Comparison of ENCODE assay signal across 8 cellular contexts in genomic region chr6:122400121-122400450, GRCh38. TPM values are rescaled to one million over a fixed set of nuclear protein-coding genes. Genes with fewer than 3 reads are reported as not detected.
DNase-seq lines count a peak whose midpoint lies in the region; ATAC-seq and TF ChIP-seq lines count a peak whose summit lies in the region.

No MANE protein-coding gene starts in this region.

- peak overlapping the region; percentile 100 for H3K4me3 ChIP-seq in suprapubic skin

- H3K27ac ChIP-seq in suprapubic skin: peak overlapping the region; percentile 93

- no peaks in the 10 kb centered on the region for H3K9me3 Mint-ChIP-seq in activated T-cell treated with anti-CD3 and anti-CD28 coated beads, Interleukin-2, amount 50 U/mL, for 24 hours
- peaks cover 0 to 2% (median 0%) of the 10 kb centered on the region in 6 donors for H3K9me3 Mint-ChIP-seq in immature natural killer cell

- under 1% methylated on average over 19 of the region's 20 CpGs for WGBS in suprapubic skin

- peaks cover 24% of the 10 kb centered on the region for H3K36me3 Mint-ChIP-seq in activated T-cell treated with anti-CD3 and anti-CD28 coated beads, Interleukin-2, amount 50 U/mL, for 24 hours (ENCODE audit: low read depth)
- no peaks in the 10 kb centered on the region for H3K36me3 Mint-ChIP-seq in immature natural killer cell

- peaks cover 47% of the 10 kb centered on the region for H3K4me1 Mint-ChIP-seq in activated T-cell treated with anti-CD3 and anti-CD28 coated beads, Interleukin-2, amount 50 U/mL, for 24 hours (ENCODE audit: low read depth)
- H3K4me1 Mint-ChIP-seq in immature natural killer cell: peaks cover 16 to 44% of the 10 kb centered on the region in 2 donors

- no peak for TF ChIP-seq EP300 in suprapubic skin (IDR thresholded peaks at IDR 0.05)

- H3K9me3 ChIP-seq in suprapubic skin: no peaks in the 10 kb centered on the region

- peak; percentile 15 for DNase-seq in AG08395 (ENCODE audit: low spot score)
- DNase-seq in activated T-cell treated with anti-CD3 and anti-CD28 coated beads, Interleukin-2, amount 50 U/mL, for 24 hours: no peak
- no peak for DNase-seq in immature natural killer cell
- DNase-seq in suprapubic skin (ENCODE audit: low spot score in 2 of 2): peak in 1 of 2 donors; percentile 68
- DNase-seq in NCI-H187 treated with DMSO at 0.1 percent for 48 hours (lab: John Stamatoyannopoulos, UW): no peak
- no peak for DNase-seq in NCI-H345 treated with DMSO at 0.1 percent for 48 hours (lab: John Stamatoyannopoulos, UW; ENCODE audit: unreplicated experiment)

- TF ChIP-seq POLR2A in suprapubic skin (IDR thresholded peaks at IDR 0.05): no peak

- H3K27ac Mint-ChIP-seq in activated T-cell treated with anti-CD3 and anti-CD28 coated beads, Interleukin-2, amount 50 U/mL, for 24 hours: peak overlapping the region; percentile 96
- H3K27ac Mint-ChIP-seq in immature natural killer cell: peak overlapping the region; percentile 84 to 97 (median 90)

- no peaks in the 10 kb centered on the region for H3K36me3 ChIP-seq in suprapubic skin

- H3K4me1 ChIP-seq in suprapubic skin: peaks cover 22% of the 10 kb centered on the region

- H3K4me3 Mint-ChIP-seq in activated T-cell treated with anti-CD3 and anti-CD28 coated beads, Interleukin-2, amount 50 U/mL, for 24 hours: peak overlapping the region; percentile 93
- H3K4me3 Mint-ChIP-seq in immature natural killer cell: peak overlapping the region; percentile 95 to 98 (median 96)

- H3K27me3 Mint-ChIP-seq in activated T-cell treated with anti-CD3 and anti-CD28 coated beads, Interleukin-2, amount 50 U/mL, for 24 hours: no peaks in the 10 kb centered on the region
- peaks cover 6 to 12% (median 7%) of the 10 kb centered on the region in 3 donors for H3K27me3 Mint-ChIP-seq in immature natural killer cell (ENCODE audit: low read depth in 3 of 3)

- TF ChIP-seq CTCF in suprapubic skin (IDR thresholded peaks at IDR 0.05): no peak

- peak; percentile 21 for ATAC-seq in GM18909 (IDR thresholded peaks at IDR 0.05; ENCODE audit: poor library complexity, unreplicated experiment)
- ATAC-seq in HG03565 (IDR thresholded peaks at IDR 0.05; ENCODE audit: unreplicated experiment): peak; percentile 1

- H3K27me3 ChIP-seq in suprapubic skin: no peaks in the 10 kb centered on the region

RNA-seq across cellular contexts. Expression of gene HSF2, which starts 0.6 kb away (rescaled TPM):
- 10 to 100 TPM in 2 of 3 donors, 1 to 10 TPM in 1; 5.3 to 12.2 (median 11.6) TPM for polyA plus RNA-seq in immature natural killer cell
- total RNA-seq in suprapubic skin: 10 to 100 TPM; 12.4 to 37.2 (median 21.4) TPM
